Comparison of ENCODE assay signal across 25 cellular contexts in the genomic region with DNA sequence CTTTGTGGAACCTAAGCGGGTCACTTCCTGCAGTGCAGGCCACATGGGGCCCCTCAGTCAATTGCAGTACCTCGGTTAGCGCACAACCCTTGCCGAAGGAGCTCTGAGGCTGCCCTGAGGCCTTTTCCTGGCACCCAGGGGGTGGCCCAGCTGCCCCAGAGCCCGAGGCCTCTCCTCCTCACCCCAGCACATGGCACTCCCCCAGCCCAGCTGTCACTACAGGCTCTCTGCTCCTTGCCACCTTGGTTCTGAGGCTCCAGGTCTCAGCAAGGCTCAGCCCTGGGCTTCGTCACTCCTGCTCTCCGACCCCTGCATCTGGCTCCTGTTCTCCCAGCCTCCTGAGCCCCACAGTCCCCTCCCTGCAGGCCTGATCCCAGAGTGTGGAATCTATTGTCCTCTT.
"Had no signal": no experiment of that assay in that cellular context is flagged by ENCODE, and none has a peak within 500 bp of the region (broad histone marks: within the 10 kb centered on the region; RNA-seq: fewer than 3 reads in every experiment).

No MANE protein-coding gene starts in this region.

- H3K27ac ChIP-seq: KMS-11, PC-9, SK-N-MC had no signal

- H3K4me3 ChIP-seq: PC-9, SK-N-MC had no signal

- DNase-seq: activated B cell treated with CpG ODN at 0.5 μM for 24 hours; activated CD4-positive, alpha-beta T cell treated with anti-CD3 and anti-CD28 coated beads for 1 hour; activated CD4-positive, alpha-beta T cell treated with anti-CD3 and anti-CD28 coated beads, Interleukin-2, amount 10 ng/mL, durations not matched to agents 24 days and 14 days; activated CD4-positive, alpha-beta T cell treated with anti-CD3 and anti-CD28 coated beads, Interleukin-2, amount 50 U/mL, for 48 hours; activated CD8-positive, alpha-beta memory T cell treated with anti-CD3 and anti-CD28 coated beads, Interleukin-2, amount 10 ng/mL, durations not matched to agents 7 days and 5 days; activated effector memory CD4-positive, alpha-beta T cell treated with Interleukin-2 at 50 U/mL for 16 hours; activated naive CD4-positive, alpha-beta T cell; activated T-cell treated with anti-CD3 and anti-CD28 coated beads, Interleukin-2, amount 50 U/mL, for 24 hours; amygdala; MV-4-11; NCI-H1092 treated with DMSO at 0.1 percent for 48 hours; NCI-H1436 treated with DMSO at 0.1 percent for 48 hours; NCI-H1930; NCI-H2171; NCI-H2227 treated with DMSO at 0.1 percent for 48 hours; NCI-H446 treated with DMSO at 0.1 percent for 48 hours; NCI-H526 treated with DMSO at 0.1 percent for 48 hours; PC-9; SIG-M5; T-cell; T-helper 2 cell; T1000 had no signal

- ATAC-seq: activated CD8-positive, alpha-beta memory T cell treated with anti-CD3 and anti-CD28 coated beads, Interleukin-2, amount 10 ng/mL, durations not matched to agents 7 days and 5 days; activated naive CD4-positive, alpha-beta T cell treated with anti-CD3 and anti-CD28 coated beads, Interleukin-2, amount 50 U/mL, for 72 hours; T-cell had no signal

- H2AFZ ChIP-seq: PC-9 had no signal

- H3K4me2 ChIP-seq: KMS-11, PC-9 had no signal
